In genomic region chr5:1109542-1110259, GRCh38 we compare ENCODE assay signal across 1 cellular context.
TF ChIP-seq lines count a peak whose summit lies in the region.

No MANE protein-coding gene starts in this region.

TF ChIP-seq in GM23338, 12 proteins besides CTCF, POLR2A, EP300 and RAD21 (continued from another document):
- TF ChIP-seq REST (IDR thresholded peaks at IDR 0.05; ENCODE audit: unreplicated experiment) = no peak
TF ChIP-seq in GM23338: peak in this region for 0.
